ENCODE assay signal across 28 cellular contexts in genomic region chr7:146831875-146832274, GRCh38.
"Had no signal": no experiment of that assay in that cellular context is flagged by ENCODE, and none has a peak within 500 bp of the region (broad histone marks: within the 10 kb centered on the region; RNA-seq: fewer than 3 reads in every experiment).

No MANE protein-coding gene starts in this region.

- DNase-seq: activated CD4-positive, alpha-beta memory T cell treated with anti-CD3 and anti-CD28 coated beads, Interleukin-2, amount 10 ng/mL, durations not matched to agents 7 days and 5 days; activated CD4-positive, alpha-beta T cell treated with anti-CD3 and anti-CD28 coated beads for 1 hour; activated CD4-positive, alpha-beta T cell treated with anti-CD3 and anti-CD28 coated beads for 48 hours; activated CD4-positive, CD25-positive, alpha-beta regulatory T cell; activated CD8-positive, alpha-beta memory T cell treated with anti-CD3 and anti-CD28 coated beads for 24 hours; activated CD8-positive, alpha-beta memory T cell treated with anti-CD3 and anti-CD28 coated beads, Interleukin-2, amount 10 ng/mL, durations not matched to agents 7 days and 5 days; activated CD8-positive, alpha-beta memory T cell treated with anti-CD3 and anti-CD28 coated beads, Interleukin-2, amount 50 U/mL, for 48 hours; activated effector memory CD4-positive, alpha-beta T cell treated with Interleukin-2 at 50 U/mL for 16 hours; activated naive CD4-positive, alpha-beta T cell treated with anti-CD3 and anti-CD28 coated beads, Interleukin-2, amount 10 ng/mL, durations not matched to agents 7 days and 5 days; activated naive CD8-positive, alpha-beta T cell treated with anti-CD3 and anti-CD28 coated beads, Interleukin-2, amount 50 U/mL, for 24 hours; activated T-cell treated with anti-CD3 and anti-CD28 coated beads, Interleukin-2, amount 50 U/mL, for 48 hours; anterior cingulate cortex; caudate nucleus; cerebellar nuclear complex; cortex of kidney; MM.1S; MV-4-11; NCI-H1092; NCI-H1417 treated with DMSO at 0.1 percent for 48 hours; NCI-H187 treated with DMSO at 0.1 percent for 48 hours; NCI-H2081 treated with DMSO at 0.1 percent for 48 hours; NCI-H345; NK-92 treated with Interleukin-12 subunit alpha and Interleukin-12 subunit beta, amount 100 ng/mL, for 24 hours; PC-9; SIG-M5; T1000; WERI-Rb-1 had no signal

- ATAC-seq: activated CD8-positive, alpha-beta memory T cell treated with anti-CD3 and anti-CD28 coated beads, Interleukin-2, amount 10 ng/mL, durations not matched to agents 7 days and 5 days; activated naive CD8-positive, alpha-beta T cell treated with anti-CD3 and anti-CD28 coated beads, Interleukin-2, amount 50 U/mL, for 24 hours; Right ventricle myocardium inferior had no signal
